ENCODE assay signal across 18 cellular contexts in genomic region chr3:72961766-72962165, GRCh38. TPM values are rescaled to one million over a fixed set of nuclear protein-coding genes. Genes with fewer than 3 reads are reported as not detected.
DNase-seq lines count a peak whose midpoint lies in the region; ATAC-seq and TF ChIP-seq lines count a peak whose summit lies in the region.
"Had no signal": no experiment of that assay in that cellular context is flagged by ENCODE, and none has a peak within 500 bp of the region (broad histone marks: within the 10 kb centered on the region; RNA-seq: fewer than 3 reads in every experiment).

No MANE protein-coding gene starts in this region.

- peak; percentile 48 for DNase-seq in activated CD8-positive, alpha-beta memory T cell treated with anti-CD3 and anti-CD28 coated beads, Interleukin-2, amount 50 U/mL, for 48 hours
- DNase-seq in activated CD8-positive, alpha-beta memory T cell treated with anti-CD3 and anti-CD28 coated beads for 24 hours, result no peak
- no peak for DNase-seq in caudate nucleus (lab: John Stamatoyannopoulos, UW)
- DNase-seq in right cardiac atrium, result no peak
- DNase-seq in testis, result no peak
- no peak for DNase-seq in gastrocnemius medialis
- no peak for DNase-seq in posterior vena cava (ENCODE audit: low spot score)
- DNase-seq in NCI-H128 (lab: John Stamatoyannopoulos, UW; ENCODE audit: unreplicated experiment), result no peak
- DNase-seq: activated naive CD4-positive, alpha-beta T cell treated with anti-CD3 and anti-CD28 coated beads, Interleukin-2, amount 10 ng/mL, durations not matched to agents 7 days and 5 days; activated T-cell treated with anti-CD3 and anti-CD28 coated beads for 4 hours; Calu3; NCI-H1694; NCI-H2171 treated with DMSO at 0.1 percent for 48 hours; SIG-M5; stimulated activated CD4-positive, alpha-beta T cell treated with anti-CD3 and anti-CD28 coated beads, Interleukin-4, amount 100 ng/mL, for 24 hours had no signal

- H3K9me3 ChIP-seq in right cardiac atrium (ENCODE audit: control insufficient read depth, low read length) (no peaks in the 10 kb centered on the region), testis (no peaks in the 10 kb centered on the region), gastrocnemius medialis (no peaks in the 10 kb centered on the region)
- H3K9me3 ChIP-seq: ascending aorta had no signal

- intact Hi-C loops in right cardiac atrium (cut with DNase I) (no loop called here), testis (cut with DNase I; ENCODE audit: low total_unique reads) (no loop called here), gastrocnemius medialis (cut with DNase I; ENCODE audit: low total_unique reads) (no loop called here), posterior vena cava (cut with DNase I) (no loop called here)

- ATAC-seq in right cardiac atrium (peak; percentile 17 to 25), gastrocnemius medialis (no peak)

- TF ChIP-seq POLR2A in testis (IDR thresholded peaks at IDR 0.05) (no peak), gastrocnemius medialis (IDR thresholded peaks at IDR 0.05) (no peak)

- TF ChIP-seq CTCF in testis (IDR thresholded peaks at IDR 0.05), result no peak
- TF ChIP-seq CTCF in gastrocnemius medialis (IDR thresholded peaks at IDR 0.05 in 4 of 5, conservative IDR thresholded peaks at IDR 0.05 in 1 of 5), result no peak

- H3K27me3 ChIP-seq in right cardiac atrium (ENCODE audit: control insufficient read depth, insufficient read depth), result no peaks in the 10 kb centered on the region
- H3K27me3 ChIP-seq in testis, result no peaks in the 10 kb centered on the region
- H3K27me3 ChIP-seq in gastrocnemius medialis, result no peaks in the 10 kb centered on the region
- H3K27me3 ChIP-seq: ascending aorta had no signal

- 50% methylated on average over 4 of the region's 4 CpGs for whole genome bisulfite sequencing in right cardiac atrium
- 67 to 70% methylated on average over 4 of the region's 4 CpGs for WGBS in testis, 2 donors

- H3K4me1 ChIP-seq in right cardiac atrium (ENCODE audit: control insufficient read depth, insufficient read depth, low read length), result peaks cover 9% of the 10 kb centered on the region
- peaks cover 28% of the 10 kb centered on the region for H3K4me1 ChIP-seq in testis
- peaks cover 0 to 5% of the 10 kb centered on the region in 2 donors for H3K4me1 ChIP-seq in gastrocnemius medialis
- H3K4me1 ChIP-seq: ascending aorta had no signal

- H3K36me3 ChIP-seq in testis (ENCODE audit: low read depth, missing control alignments), result no peaks in the 10 kb centered on the region
- no peaks in the 10 kb centered on the region for H3K36me3 ChIP-seq in gastrocnemius medialis

- H3K27ac ChIP-seq in caudate nucleus (ENCODE audit: low read depth, low read length) (peak overlapping the region; percentile 3), right cardiac atrium (ENCODE audit: low read length) (peak overlapping the region; percentile 94), testis (peak overlapping the region; percentile 55 to 71), gastrocnemius medialis (no peak overlapping the region)
- H3K27ac ChIP-seq: ascending aorta had no signal

- in situ Hi-C loops in gastrocnemius medialis (cut with MboI; ENCODE audit: low sequenced_read_pairs in 4 of 4), result no loop called here

- H3K4me3 ChIP-seq in right cardiac atrium (ENCODE audit: low read length) (no peak overlapping the region), testis (no peak overlapping the region), gastrocnemius medialis (no peak overlapping the region)
- H3K4me3 ChIP-seq: ascending aorta, K562, skin epidermis had no signal

RNA-seq across cellular contexts. Expression of gene PPP4R2, which starts 34.8 kb away (rescaled TPM):
- total RNA-seq in right cardiac atrium (10 to 100 TPM; 52.0 to 73.7 (median 71.8) TPM), testis (10 to 100 TPM; 67.7 to 68.2 TPM), gastrocnemius medialis (10 to 100 TPM; 31.0 to 60.5 (median 47.0) TPM), posterior vena cava (10 to 100 TPM; 36.3 to 50.1 TPM)
- polyA plus RNA-seq in right cardiac atrium (18.3 TPM), testis (ENCODE audit: insufficient read depth, low read depth, low replicate concordance) (38.1 TPM)

Comparison
In these comparisons a context has a peak if more than half of its experiments do, and no peak if none do; other contexts are left out.
1. H3K27ac ChIP-seq: peak in caudate nucleus (single experiment), right cardiac atrium (single experiment) and testis (2 of 2); none in gastrocnemius medialis (0 of 4).
2. ATAC-seq: peak in right cardiac atrium (2 of 2); none in gastrocnemius medialis (0 of 2).